ENCODE assay signal across 21 cellular contexts in genomic region chr1:22971161-22972062, GRCh38. TPM values are rescaled to one million over a fixed set of nuclear protein-coding genes. Genes with fewer than 3 reads are reported as not detected.
DNase-seq lines count a peak whose midpoint lies in the region; ATAC-seq and TF ChIP-seq lines count a peak whose summit lies in the region.
"Had no signal": no experiment of that assay in that cellular context is flagged by ENCODE, and none has a peak within 500 bp of the region (broad histone marks: within the 10 kb centered on the region; RNA-seq: fewer than 3 reads in every experiment).

No MANE protein-coding gene starts in this region.

- H3K4me1 Mint-ChIP-seq in nephron = peaks cover 33% of the 10 kb centered on the region

- intact Hi-C loops in lower lobe of right lung (cut with DNase I) = no loop called here

- no peaks in the 10 kb centered on the region for H3K36me3 Mint-ChIP-seq in nephron (ENCODE audit: low read depth)

- H3K9me3 Mint-ChIP-seq in nephron = peaks cover 4% of the 10 kb centered on the region

- H3K27ac Mint-ChIP-seq in nephron = peak overlapping the region; percentile 1 to 35 (median 2)
- H3K27ac Mint-ChIP-seq: nephron progenitor cell had no signal

- no peak overlapping the region for H3K27ac ChIP-seq in lower lobe of right lung
- H3K27ac ChIP-seq: 22Rv1, C4-2B, colonic mucosa, tibial nerve had no signal

- no peaks in the 10 kb centered on the region for H3K36me3 ChIP-seq in lower lobe of right lung
- H3K36me3 ChIP-seq: colonic mucosa, tibial nerve had no signal

- peaks cover 20% of the 10 kb centered on the region for H3K27me3 Mint-ChIP-seq in nephron (ENCODE audit: low read depth)

- no peaks in the 10 kb centered on the region for H3K4me1 ChIP-seq in lower lobe of right lung
- H3K4me1 ChIP-seq: colonic mucosa had no signal

- no peaks in the 10 kb centered on the region for H3K9me3 ChIP-seq in lower lobe of right lung
- H3K9me3 ChIP-seq: colonic mucosa had no signal

- H3K4me3 ChIP-seq in cardiac fibroblast (replicated peaks in 1 of 2; ENCODE audit: low read depth in 2 of 2, low read length in 2 of 2) (no peak overlapping the region), lower lobe of right lung (no peak overlapping the region)
- H3K4me3 ChIP-seq: colonic mucosa, tibial nerve had no signal

- H3K27me3 ChIP-seq in lower lobe of right lung (ENCODE audit: low read depth) = peaks cover 18% of the 10 kb centered on the region
- H3K27me3 ChIP-seq: colonic mucosa had no signal

- TF ChIP-seq CTCF in cardiac fibroblast (IDR thresholded peaks at IDR 0.05; ENCODE audit: low read depth, low read length) (no peak), nephron (IDR thresholded peaks at IDR 0.05; ENCODE audit: unreplicated experiment in 3 of 3) (no peak), lower lobe of right lung (IDR thresholded peaks at IDR 0.05) (no peak)

- no peak overlapping the region for H3K4me3 Mint-ChIP-seq in nephron
- H3K4me3 Mint-ChIP-seq: nephron progenitor cell had no signal

- ATAC-seq in GM21423 (IDR thresholded peaks at IDR 0.05; ENCODE audit: unreplicated experiment) (no peak), lower lobe of right lung (no peak)
- ATAC-seq: right cardiac atrium had no signal

- DNase-seq in DMS 273 (lab: John Stamatoyannopoulos, UW; ENCODE audit: unreplicated experiment) (peak; percentile 36), DMS 273 treated with DMSO at 0.1 percent for 48 hours (lab: John Stamatoyannopoulos, UW) (no peak), NCI-H526 treated with DMSO at 0.1 percent for 48 hours (lab: John Stamatoyannopoulos, UW) (peak; percentile 17), cardiac fibroblast (ENCODE audit: low read depth in 2 of 2) (peak; percentile 11 to 17), lower lobe of right lung (no peak), T1000 (lab: John Stamatoyannopoulos, UW) (no peak)
- DNase-seq: activated CD4-positive, alpha-beta T cell treated with anti-CD3 and anti-CD28 coated beads for 1 hour; colonic mucosa; erythroblast; NCI-H2029; nephron progenitor cell; right cardiac atrium; stimulated activated CD4-positive, alpha-beta T cell treated with anti-CD3 and anti-CD28 coated beads, Interleukin-2, amount 100 ng/mL, for 48 hours had no signal

RNA-seq across cellular contexts. Expression of gene LACTBL1, which starts 1.3 kb away (rescaled TPM):
- not detected for total RNA-seq in lower lobe of right lung
- total RNA-seq: colonic mucosa, G401, LHCN-M2, liver, right cardiac atrium, tibial nerve had no signal

RNA-seq across cellular contexts. Expression of gene TEX46, which starts 44.2 kb away (rescaled TPM):
- total RNA-seq in lower lobe of right lung = not detected
- total RNA-seq: colonic mucosa, G401, LHCN-M2, liver, right cardiac atrium, tibial nerve had no signal

RNA-seq across cellular contexts. Expression of gene KDM1A, which starts 47.9 kb away (rescaled TPM):
- total RNA-seq in lower lobe of right lung = 38.6 TPM

Comparison
In these comparisons a context has a peak if more than half of its experiments do, and no peak if none do; other contexts are left out.
1. DNase-seq: peak in DMS 273 (single experiment), NCI-H526 treated with DMSO at 0.1 percent for 48 hours (single experiment) and cardiac fibroblast (2 of 2); none in DMS 273 treated with DMSO at 0.1 percent for 48 hours (single experiment), lower lobe of right lung (single experiment) and T1000 (single experiment).